Comparison of ENCODE assay signal across 1 cellular context in the genomic region with DNA sequence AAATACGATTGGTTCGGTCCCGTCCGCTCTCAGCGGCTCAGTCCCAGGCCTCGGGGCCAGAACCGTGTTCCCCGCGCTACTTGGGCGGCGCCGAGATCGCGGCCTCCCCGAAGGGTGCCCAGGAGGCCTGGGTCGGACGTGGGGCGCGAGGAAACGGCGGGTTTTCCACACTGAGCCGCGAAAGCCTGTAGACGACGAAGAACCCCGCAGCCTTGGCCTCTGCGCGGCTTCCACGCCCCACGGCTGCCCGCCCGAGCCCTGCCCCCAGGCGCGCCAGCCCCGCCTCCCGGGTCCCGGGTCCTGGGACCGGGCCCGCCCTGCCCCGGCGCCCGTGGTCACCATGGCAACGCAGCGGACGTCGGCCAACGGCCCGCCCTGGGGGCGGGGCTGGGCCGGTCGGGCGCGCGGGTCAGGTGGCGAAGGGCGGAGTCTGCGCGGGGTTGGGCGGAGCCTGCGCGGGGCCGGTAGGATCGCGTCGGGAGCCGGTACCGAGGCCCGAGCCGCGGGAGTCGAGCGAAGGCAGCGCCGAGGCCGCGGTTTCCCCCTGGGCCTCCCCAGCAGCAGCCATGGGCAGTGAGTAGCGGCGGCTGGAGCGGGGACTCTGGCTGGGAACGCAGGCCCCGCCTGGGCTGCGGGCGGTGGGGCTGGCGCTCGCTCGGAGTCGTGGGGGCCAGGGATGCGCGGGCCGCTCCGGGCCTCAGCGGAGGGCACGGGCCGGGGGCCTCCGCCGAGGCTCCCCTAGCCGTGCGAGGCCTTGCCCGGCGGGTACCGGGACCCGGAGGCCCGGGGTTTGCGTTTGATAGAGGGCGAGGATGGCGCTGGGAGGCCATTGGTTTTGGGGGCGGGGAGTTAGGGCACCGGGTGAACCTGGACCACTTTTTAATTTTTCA.
TF ChIP-seq lines count a peak whose summit lies in the region.

TSS of gene SEC61A2 (plus strand) at position 456 of the 890 bp plus-strand sequence. CDS start at position 567, 111 bp downstream.

TF ChIP-seq in SK-N-SH treated with all-trans-retinoic acid at 6 μM for 48 hours, 23 proteins besides CTCF, POLR2A, EP300 and RAD21 (continued from another document):
- TF ChIP-seq, protein P1, sequence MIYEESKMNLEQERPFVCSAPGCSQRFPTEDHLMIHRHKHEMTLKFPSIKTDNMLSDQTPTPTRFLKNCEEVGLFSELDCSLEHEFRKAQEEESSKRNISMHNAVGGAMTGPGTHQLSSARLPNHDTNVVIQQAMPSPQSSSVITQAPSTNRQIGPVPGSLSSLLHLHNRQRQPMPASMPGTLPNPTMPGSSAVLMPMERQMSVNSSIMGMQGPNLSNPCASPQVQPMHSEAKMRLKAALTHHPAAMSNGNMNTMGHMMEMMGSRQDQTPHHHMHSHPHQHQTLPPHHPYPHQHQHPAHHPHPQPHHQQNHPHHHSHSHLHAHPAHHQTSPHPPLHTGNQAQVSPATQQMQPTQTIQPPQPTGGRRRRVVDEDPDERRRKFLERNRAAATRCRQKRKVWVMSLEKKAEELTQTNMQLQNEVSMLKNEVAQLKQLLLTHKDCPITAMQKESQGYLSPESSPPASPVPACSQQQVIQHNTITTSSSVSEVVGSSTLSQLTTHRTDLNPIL (CRISPR knock-in tag; IDR thresholded peaks at IDR 0.05; ENCODE audit: low read depth) = no peak
- TF ChIP-seq SNAI2 (CRISPR knock-in tag; IDR thresholded peaks at IDR 0.05) = no peak
- no peak for TF ChIP-seq ISL1 (CRISPR knock-in tag; IDR thresholded peaks at IDR 0.05)
- TF ChIP-seq ZNF70 (CRISPR knock-in tag; IDR thresholded peaks at IDR 0.05) = no peak
- TF ChIP-seq ARNTL (CRISPR knock-in tag; IDR thresholded peaks at IDR 0.05; ENCODE audit: borderline replicate concordance, low read depth) = no peak
- TF ChIP-seq RARB (CRISPR knock-in tag; IDR thresholded peaks at IDR 0.05) = no peak
- no peak for TF ChIP-seq TCF4 (CRISPR knock-in tag; IDR thresholded peaks at IDR 0.05; ENCODE audit: borderline replicate concordance)
- no peak for TF ChIP-seq ZC3H10 (CRISPR knock-in tag; IDR thresholded peaks at IDR 0.05)
- TF ChIP-seq ZNF565 (CRISPR knock-in tag; conservative IDR thresholded peaks at IDR 0.05; ENCODE audit: low read depth) = no peak
